ENCODE assay signal across 8 cellular contexts in genomic region chr17:79400989-79401703, GRCh38.
A peak's percentile ranks its signal among the peaks of the same experiment; 100 is the strongest.
DNase-seq lines count a peak whose midpoint lies in the region; ATAC-seq and TF ChIP-seq lines count a peak whose summit lies in the region.

No MANE protein-coding gene starts in this region.

- peak; percentile 49 for TF ChIP-seq RAD21 in Ishikawa (IDR thresholded peaks at IDR 0.05; ENCODE audit: low read depth)

- peak overlapping the region; percentile 48 for H2AFZ ChIP-seq in neural progenitor cell (replicated peaks)

- H3K4me1 Mint-ChIP-seq in neural progenitor cell = peaks cover 24% of the 10 kb centered on the region

- H3K27ac Mint-ChIP-seq in neural progenitor cell = peak overlapping the region; percentile 9

- H3K4me3 ChIP-seq in foreskin fibroblast (ENCODE audit: low read depth in 1 of 2, low read length in 2 of 2) = peak overlapping the region; percentile 16 to 28
- H3K4me3 ChIP-seq in neural progenitor cell = peak overlapping the region; percentile 39

- H3K79me2 ChIP-seq in neural progenitor cell (ENCODE audit: low read depth) = no peaks in the 10 kb centered on the region

- no peak overlapping the region for H3K27ac ChIP-seq in RWPE1
- H3K27ac ChIP-seq in neural progenitor cell = no peak overlapping the region

- peaks cover 34% of the 10 kb centered on the region for H3K27me3 ChIP-seq in neural progenitor cell

- no peak for TF ChIP-seq EP300 in Ishikawa (IDR thresholded peaks at IDR 0.05; ENCODE audit: borderline replicate concordance)

- peak; percentile 87 for DNase-seq in ELF-1 (ENCODE audit: low read depth, low spot score)
- peak; percentile 84 for DNase-seq in RWPE1 (ENCODE audit: low spot score)
- DNase-seq in activated T-helper 9 cell treated with anti-CD3 and anti-CD28 coated beads, Interleukin-2, amount 50 U/mL, for 16 hours (ENCODE audit: low read depth) = peak; percentile 61
- peak; percentile 37 to 80 for DNase-seq in foreskin fibroblast
- peak; percentile 84 for DNase-seq in neural progenitor cell (ENCODE audit: low spot score)
- peak; percentile 16 for DNase-seq in stromal cell of bone marrow (ENCODE audit: low read depth)

- H3K9me3 ChIP-seq in neural progenitor cell (ENCODE audit: low read depth) = no peaks in the 10 kb centered on the region

- no peak overlapping the region for H3K9ac ChIP-seq in neural progenitor cell

- H3K36me3 ChIP-seq in neural progenitor cell = no peaks in the 10 kb centered on the region

- ATAC-seq in HG03457 (IDR thresholded peaks at IDR 0.05; ENCODE audit: unreplicated experiment) = no peak

- H3K27me3 Mint-ChIP-seq in neural progenitor cell (ENCODE audit: insufficient read depth, low read depth) = peaks cover 23% of the 10 kb centered on the region

- H3K9me3 Mint-ChIP-seq in neural progenitor cell = no peaks in the 10 kb centered on the region

- H3K4me1 ChIP-seq in neural progenitor cell = peaks cover 37% of the 10 kb centered on the region

- H3K36me3 Mint-ChIP-seq in neural progenitor cell = no peaks in the 10 kb centered on the region

- no peaks in the 10 kb centered on the region for H4K20me1 ChIP-seq in neural progenitor cell (ENCODE audit: low read depth)

- H3K4me2 ChIP-seq in neural progenitor cell = peak overlapping the region; percentile 87

- CTCF ChIA-PET in RWPE1 (lab: Yijun Ruan, JAX) = interaction anchor here (0.5 to 4.9 kb wide), 22 partner anchors 9 to 1843 kb away, joined by 3 to 39 read pairs (median 4); no protein-coding TSS in a partner anchor

- POLR2A ChIA-PET in RWPE1 (lab: Yijun Ruan, JAX; ENCODE audit: low non-redundant PET) = interaction anchor here (0.7 kb wide), 1 partner anchor 17 kb away, joined by 3 read pairs; no protein-coding TSS in a partner anchor

- H3F3A ChIP-seq in neural progenitor cell (ENCODE audit: low read depth) = peaks cover 20% of the 10 kb centered on the region

- H3K4me3 Mint-ChIP-seq in neural progenitor cell = peak overlapping the region; percentile 76

- TF ChIP-seq CTCF in RWPE1 (conservative IDR thresholded peaks at IDR 0.05; ENCODE audit: low read depth) = peak; percentile 97
- TF ChIP-seq CTCF in foreskin fibroblast (IDR thresholded peaks at IDR 0.05; ENCODE audit: low read depth, low read length) = peak; percentile 96
- TF ChIP-seq CTCF in neural progenitor cell (IDR thresholded peaks at IDR 0.05) = peak; percentile 83

TF ChIP-seq in Ishikawa, 13 proteins besides CTCF, POLR2A, EP300 and RAD21:
- TF ChIP-seq CREB1 (IDR thresholded peaks at IDR 0.05; ENCODE audit: low read depth) (no peak), MAX (IDR thresholded peaks at IDR 0.05) (peak; percentile 50)

Comparison
In these comparisons a context has a peak if more than half of its experiments do, and no peak if none do; other contexts are left out.
1. DNase-seq: peak in every context shown above with its lines; median percentile 87 in ELF-1; 84 in RWPE1; 84 in neural progenitor cell; 61 in activated T-helper 9 cell treated with anti-CD3 and anti-CD28 coated beads, Interleukin-2, amount 50 U/mL, for 16 hours; 58 in foreskin fibroblast; 16 in stromal cell of bone marrow.